23 cellular contexts compared by ENCODE assay signal in genomic region chr21:39969691-39970364, GRCh38.
"Had no signal": no experiment of that assay in that cellular context is flagged by ENCODE, and none has a peak within 500 bp of the region (broad histone marks: within the 10 kb centered on the region; RNA-seq: fewer than 3 reads in every experiment).

No MANE protein-coding gene starts in this region.

- H3K27ac ChIP-seq: SJCRH30 had no signal

- H3K4me3 ChIP-seq: SJCRH30 had no signal

- H3K36me3 ChIP-seq: SJCRH30 had no signal

- DNase-seq: KBM-7; NCI-H1092; NCI-H1105 treated with DMSO at 0.1 percent for 48 hours; NCI-H1417 treated with DMSO at 0.1 percent for 48 hours; NCI-H146; NCI-H1694 treated with DMSO at 0.1 percent for 48 hours; NCI-H1930; NCI-H2081 treated with DMSO at 0.1 percent for 48 hours; NCI-H2171; NCI-H226; NCI-H446; NCI-H510A; NCI-H524 treated with DMSO at 0.1 percent for 48 hours; NCI-H69; NCI-H774; NK-92 treated with Interleukin-12 subunit alpha and Interleukin-12 subunit beta, amount 100 ng/mL, for 24 hours; PC-3; SHP77 treated with DMSO at 0.1 percent for 48 hours; SJCRH30; T-helper 1 cell had no signal

- H3K27me3 ChIP-seq: SJCRH30 had no signal

- ATAC-seq: Panc1, PC-3, Right ventricle myocardium inferior, SK-N-SH treated with all-trans-retinoic acid at 6 μM for 48 hours had no signal
